23 cellular contexts compared by ENCODE assay signal in genomic region chr2:206241767-206242166, GRCh38. TPM values are rescaled to one million over a fixed set of nuclear protein-coding genes. Genes with fewer than 3 reads are reported as not detected.
DNase-seq lines count a peak whose midpoint lies in the region; ATAC-seq and TF ChIP-seq lines count a peak whose summit lies in the region.
"Had no signal": no experiment of that assay in that cellular context is flagged by ENCODE, and none has a peak within 500 bp of the region (broad histone marks: within the 10 kb centered on the region; RNA-seq: fewer than 3 reads in every experiment).

No MANE protein-coding gene starts in this region.

- no peaks in the 10 kb centered on the region for H3K9me3 ChIP-seq in left ventricle myocardium inferior (replicated peaks)
- H3K9me3 ChIP-seq: body of pancreas, heart left ventricle, psoas muscle, SJCRH30 had no signal

- H3K4me1 ChIP-seq in left ventricle myocardium inferior: no peaks in the 10 kb centered on the region
- H3K4me1 ChIP-seq: body of pancreas, psoas muscle, SJCRH30 had no signal

- TF ChIP-seq CTCF in AG10803 (conservative IDR thresholded peaks at IDR 0.05; ENCODE audit: low read length) (no peak), fibroblast of the aortic adventitia (IDR thresholded peaks at IDR 0.05; ENCODE audit: insufficient read depth, low read length) (no peak), left ventricle myocardium inferior (IDR thresholded peaks at IDR 0.05; ENCODE audit: borderline replicate concordance) (no peak)

- DNase-seq in AG10803 (ENCODE audit: low read depth) (peak; percentile 39), EH (ENCODE audit: low read depth) (peak; percentile 14), NCI-H2171 treated with DMSO at 0.1 percent for 48 hours (lab: John Stamatoyannopoulos, UW) (peak; percentile 62), fibroblast of the aortic adventitia (ENCODE audit: low read depth) (peak; percentile 39), left ventricle myocardium inferior (no peak), GM19238 (ENCODE audit: insufficient read length, low spot score) (no peak)
- DNase-seq: activated CD4-positive, alpha-beta T cell treated with anti-CD3 and anti-CD28 coated beads, Interleukin-2, amount 50 U/mL, for 48 hours; activated naive CD4-positive, alpha-beta T cell treated with Interleukin-2 at 50 U/mL for 16 hours; body of pancreas; Calu3; cerebellar nuclear complex; dorsolateral prefrontal cortex; HCEC 1CT; heart left ventricle; NCI-H1417 treated with DMSO at 0.1 percent for 48 hours; NCI-H524 treated with DMSO at 0.1 percent for 48 hours; psoas muscle; SJCRH30; stimulated activated naive CD4-positive, alpha-beta T cell treated with Interleukin-2 at 50 U/mL for 16 hours had no signal

- H3K4me3 ChIP-seq in AG10803 (ENCODE audit: low read length) (no peak overlapping the region), fibroblast of the aortic adventitia (ENCODE audit: low read depth, low read length) (no peak overlapping the region), left ventricle myocardium inferior (no peak overlapping the region)
- H3K4me3 ChIP-seq: body of pancreas, dorsolateral prefrontal cortex, heart left ventricle, K562, psoas muscle, SJCRH30 had no signal

- no peaks in the 10 kb centered on the region for H3K36me3 ChIP-seq in left ventricle myocardium inferior
- H3K36me3 ChIP-seq: heart left ventricle, SJCRH30 had no signal

- intact Hi-C loops in left ventricle myocardium inferior (cut with micrococcal nuclease): no loop called here

- peaks cover 35% of the 10 kb centered on the region for H3K27me3 ChIP-seq in left ventricle myocardium inferior (ENCODE audit: low read depth)
- H3K27me3 ChIP-seq: body of pancreas, dorsolateral prefrontal cortex, SJCRH30 had no signal

- no peak for ATAC-seq in GM18873 (IDR thresholded peaks at IDR 0.05; ENCODE audit: low FRiP score, unreplicated experiment)
- ATAC-seq in HG02884 (IDR thresholded peaks at IDR 0.05; ENCODE audit: unreplicated experiment): no peak
- ATAC-seq: activated CD4-positive, CD25-positive, alpha-beta regulatory T cell treated with anti-CD3 and anti-CD28 coated beads, Interleukin-2, amount 50 U/mL, for 24 hours; body of pancreas; heart left ventricle; K562; psoas muscle had no signal

- no peak overlapping the region for H3K27ac ChIP-seq in left ventricle myocardium inferior (replicated peaks)
- H3K27ac ChIP-seq: body of pancreas, dorsolateral prefrontal cortex, heart left ventricle, psoas muscle, SJCRH30 had no signal

RNA-seq across cellular contexts. Expression of gene ZDBF2, which starts 32.7 kb away (rescaled TPM):
- total RNA-seq in fibroblast of the aortic adventitia (ENCODE audit: low replicate concordance) (11.8 and 20.9 TPM in 2 replicates), left ventricle myocardium inferior (8.3 TPM)
- total RNA-seq: Calu3 had no signal

Comparison
In these comparisons a context has a peak if more than half of its experiments do, and no peak if none do; other contexts are left out.
1. DNase-seq: peak in AG10803 (single experiment), EH (single experiment), NCI-H2171 treated with DMSO at 0.1 percent for 48 hours (single experiment) and fibroblast of the aortic adventitia (single experiment); none in left ventricle myocardium inferior (single experiment) and GM19238 (single experiment).